15 cellular contexts compared by ENCODE assay signal in genomic region chr20:59736366-59736765, GRCh38.
DNase-seq lines count a peak whose midpoint lies in the region; ATAC-seq and TF ChIP-seq lines count a peak whose summit lies in the region.
"Had no signal": no experiment of that assay in that cellular context is flagged by ENCODE, and none has a peak within 500 bp of the region (broad histone marks: within the 10 kb centered on the region; RNA-seq: fewer than 3 reads in every experiment).

No MANE protein-coding gene starts in this region.

- H4K8ac ChIP-seq in trophoblast cell (ENCODE audit: low read depth, low read length) = no peak overlapping the region
- no peak overlapping the region for H4K8ac ChIP-seq in neuronal stem cell (ENCODE audit: low read depth, low read length)

- no peak for TF ChIP-seq CTCF in chondrocyte (IDR thresholded peaks at IDR 0.05)

- intact Hi-C loops in aorta (cut with DNase I) = no loop called here

- peaks cover 16% of the 10 kb centered on the region for H3K27me3 Mint-ChIP-seq in chondrocyte (ENCODE audit: low read depth)

- no peak overlapping the region for H4K12ac ChIP-seq in trophoblast cell (ENCODE audit: low read depth, low read length)

- no peak for ATAC-seq in aorta (ENCODE audit: low FRiP score)
- ATAC-seq in HG02642 (IDR thresholded peaks at IDR 0.05; ENCODE audit: poor library complexity, unreplicated experiment) = no peak
- ATAC-seq: CD8-positive, alpha-beta T cell had no signal

- H3K9me3 ChIP-seq in trophoblast cell (ENCODE audit: insufficient read depth, low read depth, low read length) (peaks cover 52% of the 10 kb centered on the region), aorta (ENCODE audit: control insufficient read depth, low read length) (no peaks in the 10 kb centered on the region), neuronal stem cell (replicated peaks in 1 of 2; ENCODE audit: control insufficient read depth in 2 of 2, insufficient read depth in 1 of 2, low read depth in 1 of 2, low read length in 2 of 2) (peaks cover 0 to 10% of the 10 kb centered on the region in 2 donors)

- H3K14ac ChIP-seq in trophoblast cell (ENCODE audit: low read length) = no peak overlapping the region
- H3K14ac ChIP-seq in neuronal stem cell (ENCODE audit: low read length) = no peak overlapping the region

- H3K4me2 ChIP-seq in trophoblast cell (ENCODE audit: low read length) (no peak overlapping the region), neuronal stem cell (ENCODE audit: insufficient read depth, low read length, poor library complexity, severe bottlenecking) (no peak overlapping the region)

- H3K79me1 ChIP-seq in trophoblast cell (ENCODE audit: low read length) = no peaks in the 10 kb centered on the region
- no peaks in the 10 kb centered on the region for H3K79me1 ChIP-seq in neuronal stem cell (ENCODE audit: low read depth, low read length)

- H2BK120ac ChIP-seq in trophoblast cell (ENCODE audit: insufficient read depth, low read length, poor library complexity) = no peak overlapping the region
- H2BK120ac ChIP-seq in neuronal stem cell (ENCODE audit: low read depth, low read length) = no peak overlapping the region

- H3K4me1 ChIP-seq in trophoblast cell (ENCODE audit: control insufficient read depth in 1 of 2, insufficient read depth in 2 of 2, low read length in 2 of 2) (no peaks in the 10 kb centered on the region), aorta (ENCODE audit: control insufficient read depth in 1 of 2, insufficient read depth in 2 of 2, low read length in 2 of 2) (no peaks in the 10 kb centered on the region), neuronal stem cell (ENCODE audit: control insufficient read depth in 2 of 2, insufficient read depth in 1 of 2, low read depth in 1 of 2, low read length in 2 of 2) (no peaks in the 10 kb centered on the region)

- H2BK12ac ChIP-seq in trophoblast cell (ENCODE audit: low read length) (no peak overlapping the region), neuronal stem cell (ENCODE audit: low read length) (no peak overlapping the region)

- H3K4me3 Mint-ChIP-seq in chondrocyte (ENCODE audit: unreplicated experiment) = no peak overlapping the region
- H3K4me3 Mint-ChIP-seq: CD8-positive, alpha-beta T cell had no signal

- H3K27me3 ChIP-seq in trophoblast cell (ENCODE audit: insufficient read depth, low read length) (no peaks in the 10 kb centered on the region), aorta (ENCODE audit: control insufficient read depth in 1 of 2, insufficient read depth in 2 of 2, low read length in 1 of 2) (no peaks in the 10 kb centered on the region), neuronal stem cell (ENCODE audit: control insufficient read depth in 3 of 3, insufficient read depth in 3 of 3, low read depth in 1 of 3, low read length in 3 of 3) (peaks cover 0 to 4% (median 0%) of the 10 kb centered on the region in 3 experiments)

- no peaks in the 10 kb centered on the region for H3K9me3 Mint-ChIP-seq in chondrocyte (ENCODE audit: low read depth)
- H3K9me3 Mint-ChIP-seq: CD8-positive, alpha-beta T cell had no signal

- WGBS in trophoblast cell (ENCODE audit: extremely low coverage, insufficient coverage, insufficient read length) = no CpG with 5 or more reads among the region's 10 CpGs
- 82 to 87% methylated on average over 9 to 10 of the region's 10 CpGs for WGBS in aorta, 2 donors
- no CpG with 5 or more reads among the region's 10 CpGs for WGBS in neuronal stem cell (ENCODE audit: extremely low coverage in 2 of 2, insufficient read length in 2 of 2, insufficient replicate concordance in 1 of 2), 2 donors

- no peaks in the 10 kb centered on the region for H3K79me2 ChIP-seq in trophoblast cell (ENCODE audit: control insufficient read depth, insufficient read depth, low read length, poor library complexity)

- H3K36me3 Mint-ChIP-seq in chondrocyte (ENCODE audit: low read depth) = no peaks in the 10 kb centered on the region
- H3K36me3 Mint-ChIP-seq: CD8-positive, alpha-beta T cell had no signal

- H3K4me3 ChIP-seq in trophoblast cell (ENCODE audit: low read depth, low read length) (peak overlapping the region; percentile 37), aorta (ENCODE audit: low read length in 2 of 2) (no peak overlapping the region), neuronal stem cell (ENCODE audit: low read length in 2 of 2) (no peak overlapping the region)

- H3K9ac ChIP-seq in trophoblast cell (ENCODE audit: low read length) (no peak overlapping the region), neuronal stem cell (ENCODE audit: low read depth, low read length, poor library complexity) (no peak overlapping the region)

- H3K18ac ChIP-seq in trophoblast cell (ENCODE audit: low read length) (no peak overlapping the region), neuronal stem cell (ENCODE audit: low read length) (no peak overlapping the region)

- no peak overlapping the region for H4K91ac ChIP-seq in trophoblast cell (ENCODE audit: low read depth, low read length)
- no peak overlapping the region for H4K91ac ChIP-seq in neuronal stem cell (ENCODE audit: low read depth, low read length, poor library complexity)

- H2BK15ac ChIP-seq in neuronal stem cell (ENCODE audit: low read length) = no peak overlapping the region

- H3K27ac ChIP-seq in trophoblast cell (ENCODE audit: low read depth, low read length) (no peak overlapping the region), aorta (ENCODE audit: low read depth in 1 of 2, low read length in 2 of 2) (no peak overlapping the region), neuronal stem cell (replicated peaks; ENCODE audit: low read length) (no peak overlapping the region)
- H3K27ac ChIP-seq: 22Rv1, C4-2B, HL-60 had no signal

- H2AFZ ChIP-seq in trophoblast cell (ENCODE audit: insufficient read depth, low read length, poor library complexity) (no peak overlapping the region), neuronal stem cell (ENCODE audit: low read length) (no peak overlapping the region)

- H3K4me1 Mint-ChIP-seq in chondrocyte (ENCODE audit: low read depth) = no peaks in the 10 kb centered on the region

- H2AK5ac ChIP-seq in trophoblast cell (ENCODE audit: low read length) (no peak overlapping the region), neuronal stem cell (ENCODE audit: low read depth, low read length) (no peak overlapping the region)

- H3K23ac ChIP-seq in trophoblast cell (ENCODE audit: low read length) (no peak overlapping the region), neuronal stem cell (ENCODE audit: low read depth, low read length, poor library complexity) (no peak overlapping the region)

- no peak overlapping the region for H3K27ac Mint-ChIP-seq in chondrocyte (ENCODE audit: unreplicated experiment)
- H3K27ac Mint-ChIP-seq: CD8-positive, alpha-beta T cell had no signal

- H3K4ac ChIP-seq in trophoblast cell (ENCODE audit: low read depth, low read length) (no peak overlapping the region), neuronal stem cell (ENCODE audit: low read length) (no peak overlapping the region)

- H3K36me3 ChIP-seq in trophoblast cell (ENCODE audit: control insufficient read depth in 1 of 2, insufficient read depth in 2 of 2, low read length in 2 of 2) (no peaks in the 10 kb centered on the region), aorta (ENCODE audit: control insufficient read depth in 1 of 2, insufficient read depth in 2 of 2, low read length in 1 of 2) (no peaks in the 10 kb centered on the region), neuronal stem cell (replicated peaks in 1 of 2; ENCODE audit: control insufficient read depth in 2 of 2, insufficient read depth in 2 of 2, low read length in 2 of 2) (no peaks in the 10 kb centered on the region)

- DNase-seq in activated effector memory CD4-positive, alpha-beta T cell treated with anti-CD3 and anti-CD28 coated beads, Interleukin-2, amount 50 U/mL, for 16 hours = peak; percentile 43
- DNase-seq in activated effector memory CD4-positive, alpha-beta T cell treated with Interleukin-2 at 50 U/mL for 16 hours = no peak
- DNase-seq in chondrocyte (ENCODE audit: low spot score) = peak; percentile 79
- no peak for DNase-seq in trophoblast cell
- DNase-seq in aorta = peak; percentile 23 to 56
- DNase-seq in C1 segment of cervical spinal cord (lab: John Stamatoyannopoulos, UW) = no peak
- no peak for DNase-seq in neuronal stem cell (ENCODE audit: low spot score)
- DNase-seq: CD8-positive, alpha-beta T cell; DMS153; GF-D8; HCEC 1CT had no signal

- H2BK5ac ChIP-seq in trophoblast cell (ENCODE audit: low read depth, low read length, poor library complexity) = no peak overlapping the region
- H2BK5ac ChIP-seq in neuronal stem cell (ENCODE audit: low read length) = no peak overlapping the region

Comparison
In these comparisons a context has a peak if more than half of its experiments do, and no peak if none do; other contexts are left out.
1. DNase-seq: peak in activated effector memory CD4-positive, alpha-beta T cell treated with anti-CD3 and anti-CD28 coated beads, Interleukin-2, amount 50 U/mL, for 16 hours (single experiment), chondrocyte (single experiment) and aorta (2 of 2); none in activated effector memory CD4-positive, alpha-beta T cell treated with Interleukin-2 at 50 U/mL for 16 hours (single experiment), trophoblast cell (0 of 2), C1 segment of cervical spinal cord (0 of 14) and neuronal stem cell (single experiment).